Comparison of ENCODE assay signal across 18 cellular contexts in genomic region chr2:69631402-69631801, GRCh38. TPM values are rescaled to one million over a fixed set of nuclear protein-coding genes. Genes with fewer than 3 reads are reported as not detected.
DNase-seq lines count a peak whose midpoint lies in the region; ATAC-seq and TF ChIP-seq lines count a peak whose summit lies in the region.
"Had no signal": no experiment of that assay in that cellular context is flagged by ENCODE, and none has a peak within 500 bp of the region (broad histone marks: within the 10 kb centered on the region; RNA-seq: fewer than 3 reads in every experiment).

No MANE protein-coding gene starts in this region.

- CTCF ChIA-PET in activated CD8-positive, alpha-beta T cell treated with anti-CD3 and anti-CD28 coated beads for 36 hours (lab: Charles Lee): interaction anchor here (0.5 to 1.2 kb wide), 4 partner anchors 9 to 71 kb away, joined by 3 to 6 read pairs (median 3); no protein-coding TSS in a partner anchor
- CTCF ChIA-PET in activated CD8-positive, alpha-beta T cell treated with anti-CD3 and anti-CD28 coated beads, Interleukin-2, amount 10 ng/mL, durations not matched to agents 7 days and 5 days (lab: Charles Lee): interaction anchor here (0.8 to 1.2 kb wide), 3 partner anchors 10 to 66 kb away, joined by 4 read pairs; no protein-coding TSS in a partner anchor
- CTCF ChIA-PET in T-cell (lab: Charles Lee): interaction anchor here (0.5 to 1.1 kb wide), 4 partner anchors 14 to 167 kb away, joined by 4 to 6 read pairs (median 5); no protein-coding TSS in a partner anchor

- peaks cover 65% of the 10 kb centered on the region for H3K4me1 ChIP-seq in CD4-positive, CD25-positive, alpha-beta regulatory T cell (ENCODE audit: control insufficient read depth, insufficient read depth, low read length, poor library complexity, severe bottlenecking)
- H3K4me1 ChIP-seq in neutrophil (ENCODE audit: control insufficient read depth in 1 of 2, insufficient read depth in 1 of 2, low read depth in 1 of 2, low read length in 1 of 2) (peaks cover 37 to 50% of the 10 kb centered on the region in 2 experiments), mucosa of descending colon (ENCODE audit: low read depth) (no peaks in the 10 kb centered on the region)
- H3K4me1 ChIP-seq: Caco-2 had no signal

- DNase-seq in activated CD8-positive, alpha-beta T cell treated with anti-CD3 and anti-CD28 coated beads for 36 hours: no peak
- DNase-seq in activated CD8-positive, alpha-beta T cell treated with anti-CD3 and anti-CD28 coated beads, Interleukin-2, amount 10 ng/mL, durations not matched to agents 7 days and 5 days: no peak
- DNase-seq in CD4-positive, CD25-positive, alpha-beta regulatory T cell: no peak
- DNase-seq in T-cell: no peak
- DNase-seq in NCI-H82 treated with DMSO at 0.1 percent for 48 hours (lab: John Stamatoyannopoulos, UW; ENCODE audit: unreplicated experiment): no peak
- DNase-seq in 8988T: no peak
- DNase-seq in mucosa of descending colon: no peak
- DNase-seq: Caco-2, GDM1, GOT3, Kasumi-1, MM.1S, NCI-H1105 treated with DMSO at 0.1 percent for 48 hours, NCI-H1694 had no signal

- no peak for TF ChIP-seq CTCF in activated CD8-positive, alpha-beta T cell treated with anti-CD3 and anti-CD28 coated beads for 36 hours (IDR thresholded peaks at IDR 0.05)
- TF ChIP-seq CTCF in neutrophil (IDR thresholded peaks at IDR 0.05): no peak
- no peak for TF ChIP-seq CTCF in mucosa of descending colon (IDR thresholded peaks at IDR 0.05)

- ATAC-seq in activated CD8-positive, alpha-beta T cell treated with anti-CD3 and anti-CD28 coated beads for 36 hours: no peak
- no peak for ATAC-seq in activated CD8-positive, alpha-beta T cell treated with anti-CD3 and anti-CD28 coated beads, Interleukin-2, amount 10 ng/mL, durations not matched to agents 7 days and 5 days
- ATAC-seq in CD4-positive, CD25-positive, alpha-beta regulatory T cell (ENCODE audit: low read depth in 2 of 2): no peak
- no peak for ATAC-seq in T-cell (replicated peaks in 1 of 4)
- no peak for ATAC-seq in mucosa of descending colon
- ATAC-seq: HCT116, Right ventricle myocardium inferior had no signal

- H3K27me3 ChIP-seq in CD4-positive, CD25-positive, alpha-beta regulatory T cell (ENCODE audit: control insufficient read depth, insufficient read depth, low read length): no peaks in the 10 kb centered on the region
- no peaks in the 10 kb centered on the region for H3K27me3 ChIP-seq in neutrophil
- H3K27me3 ChIP-seq: BLaER1 treated with 17β-estradiol and CSF1 and Interleukin-3, amounts not matched to agents 10 nM and 100 nM had no signal

- peaks cover 41% of the 10 kb centered on the region for H3K4me1 Mint-ChIP-seq in activated CD8-positive, alpha-beta T cell treated with anti-CD3 and anti-CD28 coated beads for 36 hours (ENCODE audit: low read depth)
- peaks cover 38% of the 10 kb centered on the region for H3K4me1 Mint-ChIP-seq in activated CD8-positive, alpha-beta T cell treated with anti-CD3 and anti-CD28 coated beads, Interleukin-2, amount 10 ng/mL, durations not matched to agents 7 days and 5 days (ENCODE audit: low read depth)
- peaks cover 17 to 54% (median 28%) of the 10 kb centered on the region in 4 donors for H3K4me1 Mint-ChIP-seq in CD4-positive, CD25-positive, alpha-beta regulatory T cell
- H3K4me1 Mint-ChIP-seq in T-cell: peaks cover 24 to 54% (median 53%) of the 10 kb centered on the region in 3 donors

- H3K27ac Mint-ChIP-seq in activated CD8-positive, alpha-beta T cell treated with anti-CD3 and anti-CD28 coated beads for 36 hours: peak overlapping the region; percentile 77
- no peak overlapping the region for H3K27ac Mint-ChIP-seq in activated CD8-positive, alpha-beta T cell treated with anti-CD3 and anti-CD28 coated beads, Interleukin-2, amount 10 ng/mL, durations not matched to agents 7 days and 5 days
- H3K27ac Mint-ChIP-seq in CD4-positive, CD25-positive, alpha-beta regulatory T cell: peak overlapping the region; percentile 54 to 83 (median 81)
- peak overlapping the region; percentile 72 to 81 for H3K27ac Mint-ChIP-seq in T-cell

- no peak overlapping the region for H3K4me3 Mint-ChIP-seq in activated CD8-positive, alpha-beta T cell treated with anti-CD3 and anti-CD28 coated beads for 36 hours
- H3K4me3 Mint-ChIP-seq in activated CD8-positive, alpha-beta T cell treated with anti-CD3 and anti-CD28 coated beads, Interleukin-2, amount 10 ng/mL, durations not matched to agents 7 days and 5 days: no peak overlapping the region
- H3K4me3 Mint-ChIP-seq in CD4-positive, CD25-positive, alpha-beta regulatory T cell: peak overlapping the region in 3 of 4 donors; percentile 12 to 39 (median 28)
- peak overlapping the region in 2 of 3 donors; percentile 28 to 64 for H3K4me3 Mint-ChIP-seq in T-cell

- intact Hi-C loops in activated CD8-positive, alpha-beta T cell treated with anti-CD3 and anti-CD28 coated beads for 36 hours (cut with micrococcal nuclease): no loop called here
- intact Hi-C loops in mucosa of descending colon (cut with DNase I, micrococcal nuclease): no loop called here

- H3K9me3 Mint-ChIP-seq in activated CD8-positive, alpha-beta T cell treated with anti-CD3 and anti-CD28 coated beads for 36 hours: peaks cover 2% of the 10 kb centered on the region
- H3K9me3 Mint-ChIP-seq in activated CD8-positive, alpha-beta T cell treated with anti-CD3 and anti-CD28 coated beads, Interleukin-2, amount 10 ng/mL, durations not matched to agents 7 days and 5 days (ENCODE audit: insufficient read depth): no peaks in the 10 kb centered on the region
- H3K9me3 Mint-ChIP-seq in CD4-positive, CD25-positive, alpha-beta regulatory T cell: no peaks in the 10 kb centered on the region
- H3K9me3 Mint-ChIP-seq in T-cell: no peaks in the 10 kb centered on the region

- peaks cover 9% of the 10 kb centered on the region for H3K36me3 ChIP-seq in CD4-positive, CD25-positive, alpha-beta regulatory T cell (ENCODE audit: control insufficient read depth, insufficient read depth, low read length)
- H3K36me3 ChIP-seq in neutrophil (no peaks in the 10 kb centered on the region), mucosa of descending colon (ENCODE audit: low read depth) (no peaks in the 10 kb centered on the region)

- H3K27me3 Mint-ChIP-seq in activated CD8-positive, alpha-beta T cell treated with anti-CD3 and anti-CD28 coated beads for 36 hours: no peaks in the 10 kb centered on the region
- no peaks in the 10 kb centered on the region for H3K27me3 Mint-ChIP-seq in activated CD8-positive, alpha-beta T cell treated with anti-CD3 and anti-CD28 coated beads, Interleukin-2, amount 10 ng/mL, durations not matched to agents 7 days and 5 days (ENCODE audit: low read depth)
- no peaks in the 10 kb centered on the region for H3K27me3 Mint-ChIP-seq in CD4-positive, CD25-positive, alpha-beta regulatory T cell
- no peaks in the 10 kb centered on the region for H3K27me3 Mint-ChIP-seq in T-cell

- H3K36me3 Mint-ChIP-seq in activated CD8-positive, alpha-beta T cell treated with anti-CD3 and anti-CD28 coated beads for 36 hours (ENCODE audit: low read depth): peaks cover 25% of the 10 kb centered on the region
- H3K36me3 Mint-ChIP-seq in activated CD8-positive, alpha-beta T cell treated with anti-CD3 and anti-CD28 coated beads, Interleukin-2, amount 10 ng/mL, durations not matched to agents 7 days and 5 days (ENCODE audit: low read depth): peaks cover 31% of the 10 kb centered on the region
- H3K36me3 Mint-ChIP-seq in CD4-positive, CD25-positive, alpha-beta regulatory T cell: peaks cover 12% of the 10 kb centered on the region
- peaks cover 4% of the 10 kb centered on the region for H3K36me3 Mint-ChIP-seq in T-cell

- no peaks in the 10 kb centered on the region for H3K9me3 ChIP-seq in CD4-positive, CD25-positive, alpha-beta regulatory T cell (ENCODE audit: control insufficient read depth in 2 of 2, low read length in 2 of 2)
- H3K9me3 ChIP-seq in neutrophil (no peaks in the 10 kb centered on the region), mucosa of descending colon (no peaks in the 10 kb centered on the region)
- H3K9me3 ChIP-seq: Caco-2 had no signal

- H3K4me3 ChIP-seq in CD4-positive, CD25-positive, alpha-beta regulatory T cell (ENCODE audit: low read depth, low read length): peak overlapping the region; percentile 42
- H3K4me3 ChIP-seq in neutrophil (ENCODE audit: low read depth in 1 of 2, low read length in 1 of 2) (no peak overlapping the region), mucosa of descending colon (no peak overlapping the region)
- H3K4me3 ChIP-seq: BLaER1 treated with 17β-estradiol and CSF1 and Interleukin-3, amounts not matched to agents 10 nM and 100 nM had no signal

- POLR2A ChIA-PET in activated CD8-positive, alpha-beta T cell treated with anti-CD3 and anti-CD28 coated beads for 36 hours (lab: Charles Lee): interaction anchor here (0.9 to 1.4 kb wide), 4 partner anchors 10 to 49 kb away, joined by 3 to 5 read pairs (median 4); no protein-coding TSS in a partner anchor
- POLR2A ChIA-PET in activated CD8-positive, alpha-beta T cell treated with anti-CD3 and anti-CD28 coated beads, Interleukin-2, amount 10 ng/mL, durations not matched to agents 7 days and 5 days (lab: Charles Lee): no interaction called here
- POLR2A ChIA-PET in T-cell (lab: Charles Lee): interaction anchor here in 1 of 2 donors (0.6 to 1.1 kb wide), 2 partner anchors 13 to 31 kb away, joined by 3 to 5 read pairs; no protein-coding TSS in a partner anchor

- H3K27ac ChIP-seq in CD4-positive, CD25-positive, alpha-beta regulatory T cell (ENCODE audit: insufficient read depth, low read length, poor library complexity, severe bottlenecking): no peak overlapping the region
- H3K27ac ChIP-seq in neutrophil: peak overlapping the region; percentile 39
- H3K27ac ChIP-seq: BLaER1 treated with 17β-estradiol and CSF1 and Interleukin-3, amounts not matched to agents 10 nM and 100 nM had no signal

RNA-seq across cellular contexts. Expression of gene AAK1, which starts 12.1 kb away (rescaled TPM):
- total RNA-seq in activated CD8-positive, alpha-beta T cell treated with anti-CD3 and anti-CD28 coated beads for 36 hours: 100 to 1,000 TPM; 114 to 115 TPM
- total RNA-seq in activated CD8-positive, alpha-beta T cell treated with anti-CD3 and anti-CD28 coated beads, Interleukin-2, amount 10 ng/mL, durations not matched to agents 7 days and 5 days: 100 to 1,000 TPM; 105 to 107 TPM
- 258 TPM for total RNA-seq in CD4-positive, CD25-positive, alpha-beta regulatory T cell
- polyA plus RNA-seq in CD4-positive, CD25-positive, alpha-beta regulatory T cell: 10 to 100 TPM; 70.7 to 99.5 (median 72.4) TPM
- 100 to 1,000 TPM; 170 to 283 (median 177) TPM for total RNA-seq in T-cell
- total RNA-seq in mucosa of descending colon: 10 to 100 TPM; 62.4 to 68.4 (median 66.2) TPM

Comparison
In these comparisons a context has a peak if more than half of its experiments do, and no peak if none do; other contexts are left out.
1. H3K4me3 Mint-ChIP-seq: peak in CD4-positive, CD25-positive, alpha-beta regulatory T cell (3 of 4) and T-cell (2 of 3); none in activated CD8-positive, alpha-beta T cell treated with anti-CD3 and anti-CD28 coated beads for 36 hours (single experiment) and activated CD8-positive, alpha-beta T cell treated with anti-CD3 and anti-CD28 coated beads, Interleukin-2, amount 10 ng/mL, durations not matched to agents 7 days and 5 days (single experiment).